ENCODE assay signal across 7 cellular contexts in genomic region chr12:116575754-116576153, GRCh38. TPM values are rescaled to one million over a fixed set of nuclear protein-coding genes. Genes with fewer than 3 reads are reported as not detected.
DNase-seq lines count a peak whose midpoint lies in the region; ATAC-seq, FAIRE-seq and TF ChIP-seq lines count a peak whose summit lies in the region.
"Not testable (repeated sequence)": the region's sequence is repeated elsewhere in the genome, so short reads cannot be mapped to it uniquely, and the experiment has no call there.
"Had no signal": no experiment of that assay in that cellular context is flagged by ENCODE, and none has a peak within 500 bp of the region (broad histone marks: within the 10 kb centered on the region; RNA-seq: fewer than 3 reads in every experiment).

No MANE protein-coding gene starts in this region.

- not testable (repeated sequence) for H3K79me2 ChIP-seq in DND-41 (ENCODE audit: insufficient read depth, low read length); Karpas-422 (ENCODE audit: low read length); endothelial cell of umbilical vein (ENCODE audit: control insufficient read depth, insufficient read depth, low read length)

- dilution Hi-C loops in endothelial cell of umbilical vein (cut with MboI; ENCODE audit: extremely low pct_ligation_motif_present, low sequenced_read_pairs), result not testable (repeated sequence)

- not testable (repeated sequence) for H3K4me1 Mint-ChIP-seq in natural killer cell treated with Interleukin-12 subunit alpha and Interleukin-12 subunit beta and Interleukin-15 and Interleukin-18, amount 100 ng/mL, for 72 hours (ENCODE audit: low read depth in 2 of 2)

- peak; percentile 66 for FAIRE-seq in endothelial cell of umbilical vein (lab: Jason Lieb, UNC)

- CTCF ChIA-PET in endothelial cell of umbilical vein (lab: Charles Lee), result interaction anchor here (0.7 to 1.1 kb wide), 2 partner anchors 128 to 438 kb away, joined by 3 read pairs; no protein-coding TSS in a partner anchor

- intact Hi-C loops in endothelial cell of umbilical vein (cut with micrococcal nuclease); spleen (cut with DNase I; ENCODE audit: low total_unique reads): not testable (repeated sequence)

- not testable (repeated sequence) for H3K4me1 ChIP-seq in DND-41 (ENCODE audit: insufficient read depth, low read length); endothelial cell of umbilical vein (ENCODE audit: control insufficient read depth, extremely low read depth, insufficient read depth, low read length); spleen
- peaks cover 36% of the 10 kb centered on the region for H3K4me1 ChIP-seq in Karpas-422 (ENCODE audit: low read length)

- H3K9me1 ChIP-seq in endothelial cell of umbilical vein (replicated peaks; ENCODE audit: control insufficient read depth, extremely low read depth, insufficient read depth, low read length), result not testable (repeated sequence)

- not testable (repeated sequence) for H3K4me3 ChIP-seq in DND-41 (ENCODE audit: low read depth in 1 of 2, low read length in 2 of 2); Karpas-422 (ENCODE audit: low read length); endothelial cell of umbilical vein (replicated peaks in 1 of 3; ENCODE audit: insufficient read depth in 1 of 3, low read depth in 1 of 3, low read length in 3 of 3); spleen

- H3K9ac ChIP-seq in DND-41 (ENCODE audit: low read depth, low read length); Karpas-422 (ENCODE audit: low read length); endothelial cell of umbilical vein (replicated peaks; ENCODE audit: extremely low read depth, insufficient read depth, low read length): not testable (repeated sequence)

- H3K36me3 Mint-ChIP-seq in natural killer cell treated with Interleukin-12 subunit alpha and Interleukin-12 subunit beta and Interleukin-15 and Interleukin-18, amount 100 ng/mL, for 72 hours, result not testable (repeated sequence)

- 92 to 97% (median 95%) methylated on average over 24 of the region's 24 CpGs for WGBS in spleen, 5 donors

- not testable (repeated sequence) for H3K27ac Mint-ChIP-seq in natural killer cell treated with Interleukin-12 subunit alpha and Interleukin-12 subunit beta and Interleukin-15 and Interleukin-18, amount 100 ng/mL, for 72 hours

- H3K27me3 Mint-ChIP-seq in natural killer cell treated with Interleukin-12 subunit alpha and Interleukin-12 subunit beta and Interleukin-15 and Interleukin-18, amount 100 ng/mL, for 72 hours, result not testable (repeated sequence)

- ATAC-seq in DND-41 (ENCODE audit: insufficient read depth, low read depth); natural killer cell treated with Interleukin-12 subunit alpha and Interleukin-12 subunit beta and Interleukin-15 and Interleukin-18, amount 100 ng/mL, for 72 hours: not testable (repeated sequence)

- TF ChIP-seq CTCF in DND-41 (IDR thresholded peaks at IDR 0.05; ENCODE audit: borderline replicate concordance, extremely low read depth, low read length, poor library complexity, severe bottlenecking); endothelial cell of umbilical vein (IDR thresholded peaks at IDR 0.05; ENCODE audit: extremely low read depth in 1 of 2, insufficient read depth in 1 of 2, low read depth in 1 of 2, low read length in 2 of 2); spleen (IDR thresholded peaks at IDR 0.05 in 8 of 11, conservative IDR thresholded peaks at IDR 0.05 in 3 of 11): not testable (repeated sequence)

- BruUV-seq in endothelial cell of umbilical vein (replicated peaks; lab: Mats Ljungman, UMichigan), result not testable (repeated sequence)

- not testable (repeated sequence) for TF ChIP-seq POLR2A in endothelial cell of umbilical vein (IDR thresholded peaks at IDR 0.05; ENCODE audit: low read depth, low read length); spleen (IDR thresholded peaks at IDR 0.05)

- not testable (repeated sequence) for H3K9me3 ChIP-seq in DND-41 (ENCODE audit: insufficient read depth, low read length, severe bottlenecking); Karpas-422 (ENCODE audit: low read length); endothelial cell of umbilical vein (replicated peaks; ENCODE audit: control insufficient read depth, insufficient read depth, low read length); spleen

- H3K27ac ChIP-seq in DND-41 (ENCODE audit: low read length); endothelial cell of umbilical vein (ENCODE audit: insufficient read depth, low read depth, low read length); spleen: not testable (repeated sequence)
- peak overlapping the region; percentile 31; the same call in 1 of the 2 replicates for H3K27ac ChIP-seq in Karpas-422 (ENCODE audit: low read length)

- not testable (repeated sequence) for H3K4me2 ChIP-seq in DND-41 (ENCODE audit: insufficient read depth, low read length); Karpas-422 (ENCODE audit: low read depth, low read length, poor library complexity, severe bottlenecking); endothelial cell of umbilical vein (ENCODE audit: insufficient read depth, low read length)

- H2AFZ ChIP-seq in DND-41 (ENCODE audit: low read depth, low read length), result peak overlapping the region; percentile 31; the same call in 1 of the 2 replicates
- not testable (repeated sequence) for H2AFZ ChIP-seq in Karpas-422 (ENCODE audit: low read length); endothelial cell of umbilical vein (ENCODE audit: low read depth, low read length)

- not testable (repeated sequence) for H3K36me3 ChIP-seq in DND-41 (ENCODE audit: insufficient read depth, low read length); Karpas-422 (ENCODE audit: insufficient read depth, low read length); endothelial cell of umbilical vein (ENCODE audit: control insufficient read depth in 2 of 2, extremely low read depth in 1 of 2, insufficient read depth in 2 of 2, low read length in 2 of 2); spleen

- POLR2A ChIA-PET in endothelial cell of umbilical vein (lab: Charles Lee), result not testable (repeated sequence)

- not testable (repeated sequence) for H3K9me3 Mint-ChIP-seq in natural killer cell treated with Interleukin-12 subunit alpha and Interleukin-12 subunit beta and Interleukin-15 and Interleukin-18, amount 100 ng/mL, for 72 hours

- H3K9me2 ChIP-seq in Karpas-422 (replicated peaks; ENCODE audit: insufficient read depth, low read length), result not testable (repeated sequence)

- H3K4me3 Mint-ChIP-seq in natural killer cell treated with Interleukin-12 subunit alpha and Interleukin-12 subunit beta and Interleukin-15 and Interleukin-18, amount 100 ng/mL, for 72 hours, result not testable (repeated sequence)

- DNase-seq in DND-41; Karpas-422; endothelial cell of umbilical vein (ENCODE audit: low read depth, low spot score): not testable (repeated sequence)
- DNase-seq in natural killer cell treated with Interleukin-12 subunit alpha and Interleukin-12 subunit beta and Interleukin-15 and Interleukin-18, amount 100 ng/mL, for 72 hours (ENCODE audit: low spot score), result peak; percentile 25
- peak; percentile 56 for DNase-seq in spleen

- H3K27me3 ChIP-seq in DND-41 (ENCODE audit: insufficient read depth, low read length, poor library complexity); Karpas-422 (ENCODE audit: low read length); endothelial cell of umbilical vein (ENCODE audit: control insufficient read depth in 2 of 2, insufficient read depth in 2 of 2, low read length in 2 of 2); spleen (replicated peaks in 1 of 7): not testable (repeated sequence)

- not testable (repeated sequence) for H4K20me1 ChIP-seq in DND-41 (ENCODE audit: insufficient read depth, low read length); Karpas-422 (ENCODE audit: insufficient read depth, low read depth, low read length); endothelial cell of umbilical vein (replicated peaks; ENCODE audit: control insufficient read depth, extremely low read depth, insufficient read depth, low read length)

RNA-seq across cellular contexts. Expression of gene MAP1LC3B2, which starts 16.6 kb away (rescaled TPM):
- total RNA-seq in Karpas-422 (2014; rRNA removed; shearing (Covaris generic); ENCODE audit: low replicate concordance), result 0.32 and 0.71 TPM in 2 replicates
- 4.1 TPM in 1 of 2 replicates, not detected in the other for total RNA-seq in endothelial cell of umbilical vein
- polyA plus RNA-seq in endothelial cell of umbilical vein, result 0.32 and 0.49 TPM in 2 replicates
- 0.82 and 1.1 TPM in 2 replicates for polyA plus RNA-seq in endothelial cell of umbilical vein (2011; cell fraction: cytosol; rRNA removed)
- polyA plus RNA-seq in endothelial cell of umbilical vein (2011; cell fraction: nucleus; rRNA removed), result 0.50 and 1.1 TPM in 2 replicates
- 11.5 and 15.5 TPM in 2 replicates for polyA plus RNA-seq in endothelial cell of umbilical vein (2012)
- polyA minus RNA-seq in endothelial cell of umbilical vein, result 1.2 TPM in 1 of 2 replicates, not detected in the other
- polyA minus RNA-seq in endothelial cell of umbilical vein (2011; cell fraction: cytosol; rRNA and poly(A)+ RNA removed), result not detected
- not detected in 2 replicates for polyA minus RNA-seq in endothelial cell of umbilical vein (2011; cell fraction: nucleus; rRNA and poly(A)+ RNA removed)
- 1 to 10 TPM; 1.2 to 2.8 TPM for total RNA-seq in natural killer cell treated with Interleukin-12 subunit alpha and Interleukin-12 subunit beta and Interleukin-15 and Interleukin-18, amount 100 ng/mL, for 72 hours
- total RNA-seq in spleen, result 1 to 10 TPM; 1.4 to 3.0 (median 2.1) TPM
- polyA plus RNA-seq in spleen, result 1 to 10 TPM in 2 of 3 donors, under 1 TPM in 1; 0.86 to 1.4 (median 1.2) TPM
- total RNA-seq: Caco-2, GM12878 had no signal
